In the genomic region with DNA sequence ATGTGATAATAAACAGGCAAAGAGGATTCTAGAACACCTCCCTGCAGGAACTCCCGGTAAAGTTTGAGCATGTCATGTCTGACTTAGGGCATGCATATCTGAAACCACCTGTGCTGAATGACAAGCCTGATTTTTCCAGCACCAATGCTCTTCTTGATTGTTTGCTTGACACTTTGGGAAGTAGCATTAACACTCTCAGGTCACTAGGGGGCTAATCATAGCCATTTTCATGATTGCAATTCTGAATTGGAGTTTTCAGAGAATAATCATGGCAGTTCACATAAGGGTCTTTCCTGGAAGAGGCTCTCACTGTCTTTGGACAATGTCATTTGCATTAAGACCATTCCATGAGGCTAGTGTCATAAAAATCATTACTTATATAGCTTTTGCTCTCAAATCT, we compare ENCODE assay signal across 8 cellular contexts.
DNase-seq lines count a peak whose midpoint lies in the region; ATAC-seq, FAIRE-seq and TF ChIP-seq lines count a peak whose summit lies in the region.
"Had no signal": no experiment of that assay in that cellular context is flagged by ENCODE, and none has a peak within 500 bp of the region (broad histone marks: within the 10 kb centered on the region; RNA-seq: fewer than 3 reads in every experiment).

No MANE protein-coding gene starts in this region.

- 0 out of 2 replicates have a peak, but pooled peaks cover 2% of the 10 kb centered on the region for H4K20me1 ChIP-seq in GM23338 (replicated peaks; ENCODE audit: insufficient read depth)

- H3K4me1 Mint-ChIP-seq in GM23338: no peaks in the 10 kb centered on the region

- H3K36me3 ChIP-seq in GM23338 (ENCODE audit: insufficient read depth): no peaks in the 10 kb centered on the region
- no peaks in the 10 kb centered on the region for H3K36me3 ChIP-seq in WERI-Rb-1

- H3K9me2 ChIP-seq in GM23338 (ENCODE audit: insufficient read depth): no peaks in the 10 kb centered on the region

- no peak for FAIRE-seq in D721Med (lab: Jason Lieb, UNC)

- H3K9me3 ChIP-seq in WERI-Rb-1 (ENCODE audit: severe bottlenecking): no peaks in the 10 kb centered on the region

- no peak overlapping the region for H3K27ac Mint-ChIP-seq in GM23338

- TF ChIP-seq CTCF in D721Med (IDR thresholded peaks at IDR 0.05; ENCODE audit: insufficient read depth, missing control alignments) (peak; percentile 34), GM23338 (conservative IDR thresholded peaks at IDR 0.05; ENCODE audit: low read depth in 2 of 2) (peak; percentile 60 to 67), WERI-Rb-1 (IDR thresholded peaks at IDR 0.05; ENCODE audit: low read depth, low read length) (peak; percentile 42)

- no peak overlapping the region for H3K4me2 ChIP-seq in GM23338

- no peaks in the 10 kb centered on the region for H3K27me3 ChIP-seq in GM23338 (ENCODE audit: insufficient read depth)
- no peaks in the 10 kb centered on the region for H3K27me3 ChIP-seq in WERI-Rb-1 (ENCODE audit: insufficient read depth, low read depth, severe bottlenecking)

- no peaks in the 10 kb centered on the region for H3K27me3 Mint-ChIP-seq in GM23338 (ENCODE audit: insufficient read depth, low read depth, poor library complexity)

- no peak overlapping the region for H3K4me3 ChIP-seq in GM23338
- H3K4me3 ChIP-seq in WERI-Rb-1 (ENCODE audit: low read depth, low read length): no peak overlapping the region

- no peaks in the 10 kb centered on the region for H3K4me1 ChIP-seq in GM23338 (ENCODE audit: insufficient read depth)

- H3K79me2 ChIP-seq in GM23338 (replicated peaks; ENCODE audit: insufficient read depth): no peaks in the 10 kb centered on the region

- no peaks in the 10 kb centered on the region for H3K9me3 Mint-ChIP-seq in GM23338

- no peaks in the 10 kb centered on the region for H3F3A ChIP-seq in GM23338 (replicated peaks; ENCODE audit: low read depth)

- no peak overlapping the region for H3K27ac ChIP-seq in GM23338 (ENCODE audit: low read depth)
- H3K27ac ChIP-seq in WERI-Rb-1: no peak overlapping the region

- ATAC-seq in GM23338: peak; percentile 43; the same call in 2 of the 3 replicates
- ATAC-seq in HG02840 (IDR thresholded peaks at IDR 0.05; ENCODE audit: low FRiP score, unreplicated experiment): no peak

- no peaks in the 10 kb centered on the region for H3K36me3 Mint-ChIP-seq in GM23338 (ENCODE audit: low read depth)

- H3K4me3 Mint-ChIP-seq in GM23338: no peak overlapping the region

- H2AFZ ChIP-seq in GM23338: no peak overlapping the region

- DNase-seq in D721Med (ENCODE audit: insufficient read length, low spot score) (no peak), GM23338 (ENCODE audit: low spot score) (peak; percentile 58), WERI-Rb-1 (no peak), kidney glomerular epithelial cell (lab: John Stamatoyannopoulos, UW) (peak; percentile 14), AG08396 (ENCODE audit: low spot score) (no peak), AG20443 (ENCODE audit: low spot score) (no peak)
- DNase-seq: NCI-H1092 had no signal

TF ChIP-seq in GM23338, 12 proteins besides CTCF, POLR2A, EP300 and RAD21 (continues in another document):
- TF ChIP-seq, protein P1, sequence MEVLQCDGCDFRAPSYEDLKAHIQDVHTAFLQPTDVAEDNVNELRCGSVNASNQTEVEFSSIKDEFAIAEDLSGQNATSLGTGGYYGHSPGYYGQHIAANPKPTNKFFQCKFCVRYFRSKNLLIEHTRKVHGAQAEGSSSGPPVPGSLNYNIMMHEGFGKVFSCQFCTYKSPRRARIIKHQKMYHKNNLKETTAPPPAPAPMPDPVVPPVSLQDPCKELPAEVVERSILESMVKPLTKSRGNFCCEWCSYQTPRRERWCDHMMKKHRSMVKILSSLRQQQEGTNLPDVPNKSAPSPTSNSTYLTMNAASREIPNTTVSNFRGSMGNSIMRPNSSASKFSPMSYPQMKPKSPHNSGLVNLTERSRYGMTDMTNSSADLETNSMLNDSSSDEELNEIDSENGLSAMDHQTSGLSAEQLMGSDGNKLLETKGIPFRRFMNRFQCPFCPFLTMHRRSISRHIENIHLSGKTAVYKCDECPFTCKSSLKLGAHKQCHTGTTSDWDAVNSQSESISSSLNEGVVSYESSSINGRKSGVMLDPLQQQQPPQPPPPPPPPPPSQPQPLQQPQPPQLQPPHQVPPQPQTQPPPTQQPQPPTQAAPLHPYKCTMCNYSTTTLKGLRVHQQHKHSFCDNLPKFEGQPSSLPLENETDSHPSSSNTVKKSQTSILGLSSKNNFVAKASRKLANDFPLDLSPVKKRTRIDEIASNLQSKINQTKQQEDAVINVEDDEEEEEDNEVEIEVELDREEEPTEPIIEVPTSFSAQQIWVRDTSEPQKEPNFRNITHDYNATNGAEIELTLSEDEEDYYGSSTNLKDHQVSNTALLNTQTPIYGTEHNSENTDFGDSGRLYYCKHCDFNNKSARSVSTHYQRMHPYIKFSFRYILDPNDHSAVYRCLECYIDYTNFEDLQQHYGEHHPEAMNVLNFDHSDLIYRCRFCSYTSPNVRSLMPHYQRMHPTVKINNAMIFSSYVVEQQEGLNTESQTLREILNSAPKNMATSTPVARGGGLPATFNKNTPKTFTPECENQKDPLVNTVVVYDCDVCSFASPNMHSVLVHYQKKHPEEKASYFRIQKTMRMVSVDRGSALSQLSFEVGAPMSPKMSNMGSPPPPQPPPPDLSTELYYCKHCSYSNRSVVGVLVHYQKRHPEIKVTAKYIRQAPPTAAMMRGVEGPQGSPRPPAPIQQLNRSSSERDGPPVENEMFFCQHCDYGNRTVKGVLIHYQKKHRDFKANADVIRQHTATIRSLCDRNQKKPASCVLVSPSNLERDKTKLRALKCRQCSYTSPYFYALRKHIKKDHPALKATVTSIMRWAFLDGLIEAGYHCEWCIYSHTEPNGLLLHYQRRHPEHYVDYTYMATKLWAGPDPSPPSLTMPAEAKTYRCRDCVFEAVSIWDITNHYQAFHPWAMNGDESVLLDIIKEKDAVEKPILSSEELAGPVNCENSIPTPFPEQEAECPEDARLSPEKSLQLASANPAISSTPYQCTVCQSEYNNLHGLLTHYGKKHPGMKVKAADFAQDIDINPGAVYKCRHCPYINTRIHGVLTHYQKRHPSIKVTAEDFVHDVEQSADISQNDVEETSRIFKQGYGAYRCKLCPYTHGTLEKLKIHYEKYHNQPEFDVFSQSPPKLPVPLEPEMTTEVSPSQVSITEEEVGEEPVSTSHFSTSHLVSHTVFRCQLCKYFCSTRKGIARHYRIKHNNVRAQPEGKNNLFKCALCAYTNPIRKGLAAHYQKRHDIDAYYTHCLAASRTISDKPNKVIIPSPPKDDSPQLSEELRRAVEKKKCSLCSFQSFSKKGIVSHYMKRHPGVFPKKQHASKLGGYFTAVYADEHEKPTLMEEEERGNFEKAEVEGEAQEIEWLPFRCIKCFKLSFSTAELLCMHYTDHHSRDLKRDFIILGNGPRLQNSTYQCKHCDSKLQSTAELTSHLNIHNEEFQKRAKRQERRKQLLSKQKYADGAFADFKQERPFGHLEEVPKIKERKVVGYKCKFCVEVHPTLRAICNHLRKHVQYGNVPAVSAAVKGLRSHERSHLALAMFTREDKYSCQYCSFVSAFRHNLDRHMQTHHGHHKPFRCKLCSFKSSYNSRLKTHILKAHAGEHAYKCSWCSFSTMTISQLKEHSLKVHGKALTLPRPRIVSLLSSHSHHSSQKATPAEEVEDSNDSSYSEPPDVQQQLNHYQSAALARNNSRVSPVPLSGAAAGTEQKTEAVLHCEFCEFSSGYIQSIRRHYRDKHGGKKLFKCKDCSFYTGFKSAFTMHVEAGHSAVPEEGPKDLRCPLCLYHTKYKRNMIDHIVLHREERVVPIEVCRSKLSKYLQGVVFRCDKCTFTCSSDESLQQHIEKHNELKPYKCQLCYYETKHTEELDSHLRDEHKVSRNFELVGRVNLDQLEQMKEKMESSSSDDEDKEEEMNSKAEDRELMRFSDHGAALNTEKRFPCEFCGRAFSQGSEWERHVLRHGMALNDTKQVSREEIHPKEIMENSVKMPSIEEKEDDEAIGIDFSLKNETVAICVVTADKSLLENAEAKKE (CRISPR knock-in tag; IDR thresholded peaks at IDR 0.05): no peak
- TF ChIP-seq NANOG (IDR thresholded peaks at IDR 0.05; ENCODE audit: borderline replicate concordance) (no peak), JUNB (IDR thresholded peaks at IDR 0.05; ENCODE audit: unreplicated experiment) (no peak), EZH2phosphoT487 (IDR thresholded peaks at IDR 0.05; ENCODE audit: unreplicated experiment) (no peak), STAT1 (IDR thresholded peaks at IDR 0.05; ENCODE audit: unreplicated experiment) (no peak), CREB1 (CRISPR knock-in tag; IDR thresholded peaks at IDR 0.05; ENCODE audit: low read depth) (no peak), ZNF114 (CRISPR knock-in tag; IDR thresholded peaks at IDR 0.05) (no peak), ZNF331 (CRISPR knock-in tag; IDR thresholded peaks at IDR 0.05; ENCODE audit: low read depth) (no peak)
- TF ChIP-seq, protein P2, sequence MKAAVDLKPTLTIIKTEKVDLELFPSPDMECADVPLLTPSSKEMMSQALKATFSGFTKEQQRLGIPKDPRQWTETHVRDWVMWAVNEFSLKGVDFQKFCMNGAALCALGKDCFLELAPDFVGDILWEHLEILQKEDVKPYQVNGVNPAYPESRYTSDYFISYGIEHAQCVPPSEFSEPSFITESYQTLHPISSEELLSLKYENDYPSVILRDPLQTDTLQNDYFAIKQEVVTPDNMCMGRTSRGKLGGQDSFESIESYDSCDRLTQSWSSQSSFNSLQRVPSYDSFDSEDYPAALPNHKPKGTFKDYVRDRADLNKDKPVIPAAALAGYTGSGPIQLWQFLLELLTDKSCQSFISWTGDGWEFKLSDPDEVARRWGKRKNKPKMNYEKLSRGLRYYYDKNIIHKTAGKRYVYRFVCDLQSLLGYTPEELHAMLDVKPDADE (IDR thresholded peaks at IDR 0.05): no peak

Comparison
In these comparisons a context has a peak if more than half of its experiments do, and no peak if none do; other contexts are left out.
1. DNase-seq: peak in GM23338 (single experiment) and kidney glomerular epithelial cell (single experiment); none in D721Med (single experiment), WERI-Rb-1 (single experiment), AG08396 (single experiment) and AG20443 (single experiment).
2. Peak in every context shown above with its lines, with median percentiles within 50 percentile points of each other: CTCF ChIP-seq.